1 cellular context compared by ENCODE assay signal in the genomic region with DNA sequence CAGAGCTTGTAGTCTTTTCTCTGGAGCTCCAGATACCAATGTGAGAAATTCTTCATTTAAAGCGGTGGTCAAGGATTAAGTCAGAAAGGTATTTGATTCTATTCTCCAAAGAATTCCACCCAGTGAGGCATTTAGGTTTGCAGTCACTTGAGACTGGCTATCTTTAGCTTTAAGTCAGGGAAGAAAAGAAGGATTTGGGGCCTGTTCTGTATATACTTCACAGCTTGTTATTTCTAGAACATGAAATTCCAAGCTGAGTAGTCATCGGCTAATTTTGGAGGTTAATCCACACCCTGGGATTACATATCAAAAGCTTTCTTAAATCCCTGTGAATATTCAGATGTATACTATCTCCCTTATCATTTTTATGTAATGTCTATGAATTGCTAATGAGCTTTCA.
TF ChIP-seq lines count a peak whose summit lies in the region.

No MANE protein-coding gene starts in this region.

TF ChIP-seq in GM23338, 12 proteins besides CTCF, POLR2A, EP300 and RAD21 (continued from another document):
- TF ChIP-seq, protein P1, sequence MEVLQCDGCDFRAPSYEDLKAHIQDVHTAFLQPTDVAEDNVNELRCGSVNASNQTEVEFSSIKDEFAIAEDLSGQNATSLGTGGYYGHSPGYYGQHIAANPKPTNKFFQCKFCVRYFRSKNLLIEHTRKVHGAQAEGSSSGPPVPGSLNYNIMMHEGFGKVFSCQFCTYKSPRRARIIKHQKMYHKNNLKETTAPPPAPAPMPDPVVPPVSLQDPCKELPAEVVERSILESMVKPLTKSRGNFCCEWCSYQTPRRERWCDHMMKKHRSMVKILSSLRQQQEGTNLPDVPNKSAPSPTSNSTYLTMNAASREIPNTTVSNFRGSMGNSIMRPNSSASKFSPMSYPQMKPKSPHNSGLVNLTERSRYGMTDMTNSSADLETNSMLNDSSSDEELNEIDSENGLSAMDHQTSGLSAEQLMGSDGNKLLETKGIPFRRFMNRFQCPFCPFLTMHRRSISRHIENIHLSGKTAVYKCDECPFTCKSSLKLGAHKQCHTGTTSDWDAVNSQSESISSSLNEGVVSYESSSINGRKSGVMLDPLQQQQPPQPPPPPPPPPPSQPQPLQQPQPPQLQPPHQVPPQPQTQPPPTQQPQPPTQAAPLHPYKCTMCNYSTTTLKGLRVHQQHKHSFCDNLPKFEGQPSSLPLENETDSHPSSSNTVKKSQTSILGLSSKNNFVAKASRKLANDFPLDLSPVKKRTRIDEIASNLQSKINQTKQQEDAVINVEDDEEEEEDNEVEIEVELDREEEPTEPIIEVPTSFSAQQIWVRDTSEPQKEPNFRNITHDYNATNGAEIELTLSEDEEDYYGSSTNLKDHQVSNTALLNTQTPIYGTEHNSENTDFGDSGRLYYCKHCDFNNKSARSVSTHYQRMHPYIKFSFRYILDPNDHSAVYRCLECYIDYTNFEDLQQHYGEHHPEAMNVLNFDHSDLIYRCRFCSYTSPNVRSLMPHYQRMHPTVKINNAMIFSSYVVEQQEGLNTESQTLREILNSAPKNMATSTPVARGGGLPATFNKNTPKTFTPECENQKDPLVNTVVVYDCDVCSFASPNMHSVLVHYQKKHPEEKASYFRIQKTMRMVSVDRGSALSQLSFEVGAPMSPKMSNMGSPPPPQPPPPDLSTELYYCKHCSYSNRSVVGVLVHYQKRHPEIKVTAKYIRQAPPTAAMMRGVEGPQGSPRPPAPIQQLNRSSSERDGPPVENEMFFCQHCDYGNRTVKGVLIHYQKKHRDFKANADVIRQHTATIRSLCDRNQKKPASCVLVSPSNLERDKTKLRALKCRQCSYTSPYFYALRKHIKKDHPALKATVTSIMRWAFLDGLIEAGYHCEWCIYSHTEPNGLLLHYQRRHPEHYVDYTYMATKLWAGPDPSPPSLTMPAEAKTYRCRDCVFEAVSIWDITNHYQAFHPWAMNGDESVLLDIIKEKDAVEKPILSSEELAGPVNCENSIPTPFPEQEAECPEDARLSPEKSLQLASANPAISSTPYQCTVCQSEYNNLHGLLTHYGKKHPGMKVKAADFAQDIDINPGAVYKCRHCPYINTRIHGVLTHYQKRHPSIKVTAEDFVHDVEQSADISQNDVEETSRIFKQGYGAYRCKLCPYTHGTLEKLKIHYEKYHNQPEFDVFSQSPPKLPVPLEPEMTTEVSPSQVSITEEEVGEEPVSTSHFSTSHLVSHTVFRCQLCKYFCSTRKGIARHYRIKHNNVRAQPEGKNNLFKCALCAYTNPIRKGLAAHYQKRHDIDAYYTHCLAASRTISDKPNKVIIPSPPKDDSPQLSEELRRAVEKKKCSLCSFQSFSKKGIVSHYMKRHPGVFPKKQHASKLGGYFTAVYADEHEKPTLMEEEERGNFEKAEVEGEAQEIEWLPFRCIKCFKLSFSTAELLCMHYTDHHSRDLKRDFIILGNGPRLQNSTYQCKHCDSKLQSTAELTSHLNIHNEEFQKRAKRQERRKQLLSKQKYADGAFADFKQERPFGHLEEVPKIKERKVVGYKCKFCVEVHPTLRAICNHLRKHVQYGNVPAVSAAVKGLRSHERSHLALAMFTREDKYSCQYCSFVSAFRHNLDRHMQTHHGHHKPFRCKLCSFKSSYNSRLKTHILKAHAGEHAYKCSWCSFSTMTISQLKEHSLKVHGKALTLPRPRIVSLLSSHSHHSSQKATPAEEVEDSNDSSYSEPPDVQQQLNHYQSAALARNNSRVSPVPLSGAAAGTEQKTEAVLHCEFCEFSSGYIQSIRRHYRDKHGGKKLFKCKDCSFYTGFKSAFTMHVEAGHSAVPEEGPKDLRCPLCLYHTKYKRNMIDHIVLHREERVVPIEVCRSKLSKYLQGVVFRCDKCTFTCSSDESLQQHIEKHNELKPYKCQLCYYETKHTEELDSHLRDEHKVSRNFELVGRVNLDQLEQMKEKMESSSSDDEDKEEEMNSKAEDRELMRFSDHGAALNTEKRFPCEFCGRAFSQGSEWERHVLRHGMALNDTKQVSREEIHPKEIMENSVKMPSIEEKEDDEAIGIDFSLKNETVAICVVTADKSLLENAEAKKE (CRISPR knock-in tag; IDR thresholded peaks at IDR 0.05): no peak
- TF ChIP-seq JUNB (IDR thresholded peaks at IDR 0.05; ENCODE audit: unreplicated experiment) (no peak), POLR2AphosphoS5 (IDR thresholded peaks at IDR 0.05; ENCODE audit: low read depth) (no peak), STAT1 (IDR thresholded peaks at IDR 0.05; ENCODE audit: unreplicated experiment) (no peak), ZNF114 (CRISPR knock-in tag; IDR thresholded peaks at IDR 0.05) (no peak), NANOG (IDR thresholded peaks at IDR 0.05; ENCODE audit: borderline replicate concordance) (no peak), CREB1 (CRISPR knock-in tag; IDR thresholded peaks at IDR 0.05; ENCODE audit: low read depth) (no peak)
- TF ChIP-seq, protein P2, sequence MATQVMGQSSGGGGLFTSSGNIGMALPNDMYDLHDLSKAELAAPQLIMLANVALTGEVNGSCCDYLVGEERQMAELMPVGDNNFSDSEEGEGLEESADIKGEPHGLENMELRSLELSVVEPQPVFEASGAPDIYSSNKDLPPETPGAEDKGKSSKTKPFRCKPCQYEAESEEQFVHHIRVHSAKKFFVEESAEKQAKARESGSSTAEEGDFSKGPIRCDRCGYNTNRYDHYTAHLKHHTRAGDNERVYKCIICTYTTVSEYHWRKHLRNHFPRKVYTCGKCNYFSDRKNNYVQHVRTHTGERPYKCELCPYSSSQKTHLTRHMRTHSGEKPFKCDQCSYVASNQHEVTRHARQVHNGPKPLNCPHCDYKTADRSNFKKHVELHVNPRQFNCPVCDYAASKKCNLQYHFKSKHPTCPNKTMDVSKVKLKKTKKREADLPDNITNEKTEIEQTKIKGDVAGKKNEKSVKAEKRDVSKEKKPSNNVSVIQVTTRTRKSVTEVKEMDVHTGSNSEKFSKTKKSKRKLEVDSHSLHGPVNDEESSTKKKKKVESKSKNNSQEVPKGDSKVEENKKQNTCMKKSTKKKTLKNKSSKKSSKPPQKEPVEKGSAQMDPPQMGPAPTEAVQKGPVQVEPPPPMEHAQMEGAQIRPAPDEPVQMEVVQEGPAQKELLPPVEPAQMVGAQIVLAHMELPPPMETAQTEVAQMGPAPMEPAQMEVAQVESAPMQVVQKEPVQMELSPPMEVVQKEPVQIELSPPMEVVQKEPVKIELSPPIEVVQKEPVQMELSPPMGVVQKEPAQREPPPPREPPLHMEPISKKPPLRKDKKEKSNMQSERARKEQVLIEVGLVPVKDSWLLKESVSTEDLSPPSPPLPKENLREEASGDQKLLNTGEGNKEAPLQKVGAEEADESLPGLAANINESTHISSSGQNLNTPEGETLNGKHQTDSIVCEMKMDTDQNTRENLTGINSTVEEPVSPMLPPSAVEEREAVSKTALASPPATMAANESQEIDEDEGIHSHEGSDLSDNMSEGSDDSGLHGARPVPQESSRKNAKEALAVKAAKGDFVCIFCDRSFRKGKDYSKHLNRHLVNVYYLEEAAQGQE (IDR thresholded peaks at IDR 0.05; ENCODE audit: unreplicated experiment): no peak
- TF ChIP-seq, protein P3, sequence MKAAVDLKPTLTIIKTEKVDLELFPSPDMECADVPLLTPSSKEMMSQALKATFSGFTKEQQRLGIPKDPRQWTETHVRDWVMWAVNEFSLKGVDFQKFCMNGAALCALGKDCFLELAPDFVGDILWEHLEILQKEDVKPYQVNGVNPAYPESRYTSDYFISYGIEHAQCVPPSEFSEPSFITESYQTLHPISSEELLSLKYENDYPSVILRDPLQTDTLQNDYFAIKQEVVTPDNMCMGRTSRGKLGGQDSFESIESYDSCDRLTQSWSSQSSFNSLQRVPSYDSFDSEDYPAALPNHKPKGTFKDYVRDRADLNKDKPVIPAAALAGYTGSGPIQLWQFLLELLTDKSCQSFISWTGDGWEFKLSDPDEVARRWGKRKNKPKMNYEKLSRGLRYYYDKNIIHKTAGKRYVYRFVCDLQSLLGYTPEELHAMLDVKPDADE (IDR thresholded peaks at IDR 0.05): no peak
TF ChIP-seq in GM23338: peak in this region for 0.
